In the genomic region with DNA sequence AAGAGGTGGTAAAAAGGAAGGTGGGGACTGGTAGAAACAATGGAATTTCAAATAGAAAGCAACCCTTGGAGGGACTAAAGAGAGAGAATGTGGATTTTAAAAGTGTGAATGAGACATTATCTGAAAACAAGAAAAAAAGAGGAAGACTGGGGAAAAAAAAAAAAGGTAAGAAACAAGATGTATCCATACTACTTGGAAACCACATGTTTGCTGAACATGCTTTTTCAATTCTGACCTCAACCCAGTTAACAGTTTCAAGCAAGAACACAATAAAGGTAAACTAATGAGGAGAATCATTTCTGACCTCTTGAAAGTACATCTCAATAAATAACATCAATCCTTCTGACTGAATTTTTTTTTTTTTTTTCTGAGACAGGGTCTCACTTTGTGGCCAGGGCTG, we compare ENCODE assay signal across 16 cellular contexts. TPM values are rescaled to one million over a fixed set of nuclear protein-coding genes. Genes with fewer than 3 reads are reported as not detected.
DNase-seq lines count a peak whose midpoint lies in the region; ATAC-seq, FAIRE-seq and TF ChIP-seq lines count a peak whose summit lies in the region.
"Had no signal": no experiment of that assay in that cellular context is flagged by ENCODE, and none has a peak within 500 bp of the region (broad histone marks: within the 10 kb centered on the region; RNA-seq: fewer than 3 reads in every experiment).

No MANE protein-coding gene starts in this region.

- no peaks in the 10 kb centered on the region for H3K27me3 Mint-ChIP-seq in activated naive CD4-positive, alpha-beta T cell treated with anti-CD3 and anti-CD28 coated beads, Interleukin-2, amount 10 ng/mL, durations not matched to agents 7 days and 5 days
- H3K27me3 Mint-ChIP-seq: memory B cell had no signal

- H3K9ac ChIP-seq in PC-3 (ENCODE audit: low read length) (no peak overlapping the region), GM12878 (ENCODE audit: control insufficient read depth, insufficient read depth, low read length) (no peak overlapping the region)

- H3K27ac ChIP-seq in PC-3 (ENCODE audit: low read length) (no peak overlapping the region), GM12878 (ENCODE audit: control insufficient read depth, insufficient read depth) (no peak overlapping the region; the same call in none of the 2 replicates), dorsolateral prefrontal cortex (no peak overlapping the region)
- H3K27ac ChIP-seq: psoas muscle had no signal

- in situ Hi-C loops in GM12878 (cut with MboI): no loop called here

- H4K20me1 ChIP-seq in PC-3 (ENCODE audit: low read length): peaks cover 31% of the 10 kb centered on the region; the same call in 1 of the 2 replicates
- H4K20me1 ChIP-seq in GM12878 (ENCODE audit: control insufficient read depth, insufficient read depth): no peaks in the 10 kb centered on the region; the same call in 1 of the 2 replicates

- H3K9me2 ChIP-seq in PC-3 (replicated peaks; ENCODE audit: low read length): no peaks in the 10 kb centered on the region

- no peak for TF ChIP-seq RAD21 in GM12878 (IDR thresholded peaks at IDR 0.05; ENCODE audit: insufficient read depth, low read depth, low read length)

- no TSS peak for BruUV-seq in PC-3 (replicated peaks; lab: Mats Ljungman, UMichigan)
- no TSS peak for BruUV-seq in GM12878 (replicated peaks; lab: Mats Ljungman, UMichigan)

- intact Hi-C loops in PC-3 (cut with micrococcal nuclease) (no loop called here), GM12878 (cut with micrococcal nuclease; ENCODE audit: unreplicated experiment) (loop anchor here (5.0 kb wide), 1 partner anchor 226 kb away; no protein-coding TSS in a partner anchor), dorsolateral prefrontal cortex (cut with DNase I) (no loop called here)

- H3K27me3 ChIP-seq in PC-3 (ENCODE audit: low read length) (no peaks in the 10 kb centered on the region), GM12878 (replicated peaks in 1 of 2; ENCODE audit: control insufficient read depth in 2 of 2, insufficient read depth in 2 of 2, low read length in 1 of 2) (no peaks in the 10 kb centered on the region), dorsolateral prefrontal cortex (no peaks in the 10 kb centered on the region)

- H3K79me2 ChIP-seq in PC-3 (ENCODE audit: low read length) (peaks cover 82% of the 10 kb centered on the region), GM12878 (ENCODE audit: control insufficient read depth, insufficient read depth, low read length) (peaks cover 68% of the 10 kb centered on the region)

- POLR2A ChIA-PET in PC-3 (lab: Charles Lee; ENCODE audit: unreplicated experiment): no interaction called here
- POLR2A ChIA-PET in GM12878 (lab: Charles Lee): interaction anchor here (0.7 kb wide), 3 partner anchors 11 to 259 kb away, joined by 3 to 4 read pairs (median 3); no protein-coding TSS in a partner anchor

- TF ChIP-seq EP300 in GM12878 (IDR thresholded peaks at IDR 0.05; ENCODE audit: borderline replicate concordance in 1 of 2, control insufficient read depth in 1 of 2, low read depth in 2 of 2, low read length in 2 of 2): no peak

- no peak overlapping the region for H2AFZ ChIP-seq in PC-3 (ENCODE audit: low read length)
- H2AFZ ChIP-seq in GM12878 (ENCODE audit: control insufficient read depth, low read depth, low read length): no peak overlapping the region

- H3K9me3 ChIP-seq in PC-3 (ENCODE audit: low read length) (no peaks in the 10 kb centered on the region), GM12878 (replicated peaks; ENCODE audit: control insufficient read depth, insufficient read depth, low read length) (no peaks in the 10 kb centered on the region)
- H3K9me3 ChIP-seq: psoas muscle had no signal

- CTCF ChIA-PET in activated naive CD4-positive, alpha-beta T cell treated with anti-CD3 and anti-CD28 coated beads, Interleukin-2, amount 10 ng/mL, durations not matched to agents 7 days and 5 days (lab: Charles Lee): interaction anchor here (1.1 to 1.3 kb wide), 2 partner anchors 11 to 336 kb away, joined by 3 to 4 read pairs; no protein-coding TSS in a partner anchor
- CTCF ChIA-PET in PC-3 (lab: Charles Lee): no interaction called here
- CTCF ChIA-PET in GM12878 (lab: Yijun Ruan, JAX): interaction anchor here (0.7 to 2.1 kb wide), 3 partner anchors 8 to 335 kb away, joined by 4 to 9 read pairs (median 6); no protein-coding TSS in a partner anchor

- no peaks in the 10 kb centered on the region for H3F3A ChIP-seq in PC-3 (ENCODE audit: low read length, unreplicated experiment)

- peak overlapping the region; percentile 50 for H3K27ac Mint-ChIP-seq in activated naive CD4-positive, alpha-beta T cell treated with anti-CD3 and anti-CD28 coated beads, Interleukin-2, amount 10 ng/mL, durations not matched to agents 7 days and 5 days
- H3K27ac Mint-ChIP-seq in stimulated activated effector memory CD8-positive, alpha-beta T cell treated with anti-CD3 and anti-CD28 coated beads, Interleukin-12 subunit alpha, Interleukin-12 subunit beta, amount 100 ng/mL, for 72 hours: peak overlapping the region; percentile 55
- H3K27ac Mint-ChIP-seq: H9, memory B cell had no signal

- no peaks in the 10 kb centered on the region for H3K9me3 Mint-ChIP-seq in activated naive CD4-positive, alpha-beta T cell treated with anti-CD3 and anti-CD28 coated beads, Interleukin-2, amount 10 ng/mL, durations not matched to agents 7 days and 5 days
- H3K9me3 Mint-ChIP-seq in stimulated activated effector memory CD8-positive, alpha-beta T cell treated with anti-CD3 and anti-CD28 coated beads, Interleukin-12 subunit alpha, Interleukin-12 subunit beta, amount 100 ng/mL, for 72 hours: no peaks in the 10 kb centered on the region
- H3K9me3 Mint-ChIP-seq: H9, memory B cell, WTC11 had no signal

- H3K4me2 ChIP-seq in PC-3 (ENCODE audit: low read length) (peak overlapping the region; percentile 98), GM12878 (ENCODE audit: control insufficient read depth, insufficient read depth) (peak overlapping the region; percentile 59)

- H3K4me3 Mint-ChIP-seq in activated naive CD4-positive, alpha-beta T cell treated with anti-CD3 and anti-CD28 coated beads, Interleukin-2, amount 10 ng/mL, durations not matched to agents 7 days and 5 days: peak overlapping the region; percentile 11
- peak overlapping the region; percentile 99 for H3K4me3 Mint-ChIP-seq in stimulated activated effector memory CD8-positive, alpha-beta T cell treated with anti-CD3 and anti-CD28 coated beads, Interleukin-12 subunit alpha, Interleukin-12 subunit beta, amount 100 ng/mL, for 72 hours
- H3K4me3 Mint-ChIP-seq: memory B cell had no signal

- H3K4me1 ChIP-seq in PC-3 (ENCODE audit: insufficient read depth, low read length) (peaks cover 30% of the 10 kb centered on the region), GM12878 (ENCODE audit: control insufficient read depth, insufficient read depth, low read length) (peaks cover 20% of the 10 kb centered on the region)

- no peak for DNase-seq in activated naive CD4-positive, alpha-beta T cell treated with anti-CD3 and anti-CD28 coated beads, Interleukin-2, amount 10 ng/mL, durations not matched to agents 7 days and 5 days
- DNase-seq in activated naive CD4-positive, alpha-beta T cell treated with anti-CD3 and anti-CD28 coated beads, Interleukin-2, amount 50 U/mL, for 16 hours: no peak
- no peak for DNase-seq in PC-3
- no peak for DNase-seq in GM12878 (ENCODE audit: low read depth, low spot score)
- no peak for DNase-seq in stimulated activated effector memory CD8-positive, alpha-beta T cell treated with anti-CD3 and anti-CD28 coated beads, Interleukin-12 subunit alpha, Interleukin-12 subunit beta, amount 100 ng/mL, for 72 hours (ENCODE audit: low spot score in 2 of 2)
- DNase-seq in dorsolateral prefrontal cortex: no peak
- DNase-seq in GM12892 (ENCODE audit: insufficient read length): no peak
- DNase-seq: H9, NCI-H526 treated with DMSO at 0.1 percent for 48 hours, psoas muscle, SIG-M5 had no signal

- H3K4me1 Mint-ChIP-seq in activated naive CD4-positive, alpha-beta T cell treated with anti-CD3 and anti-CD28 coated beads, Interleukin-2, amount 10 ng/mL, durations not matched to agents 7 days and 5 days: peaks cover 44% of the 10 kb centered on the region
- peaks cover 56% of the 10 kb centered on the region for H3K4me1 Mint-ChIP-seq in stimulated activated effector memory CD8-positive, alpha-beta T cell treated with anti-CD3 and anti-CD28 coated beads, Interleukin-12 subunit alpha, Interleukin-12 subunit beta, amount 100 ng/mL, for 72 hours

- SMC1A ChIA-PET in GM12878 (lab: Charles Lee; ENCODE audit: uncharacterized antibody, unreplicated experiment): interaction anchor here (0.7 to 4.6 kb wide), 7 partner anchors 10 to 341 kb away, joined by 3 to 16 read pairs (median 3); no protein-coding TSS in a partner anchor

- peaks cover 14% of the 10 kb centered on the region for H3K36me3 Mint-ChIP-seq in activated naive CD4-positive, alpha-beta T cell treated with anti-CD3 and anti-CD28 coated beads, Interleukin-2, amount 10 ng/mL, durations not matched to agents 7 days and 5 days
- H3K36me3 Mint-ChIP-seq in stimulated activated effector memory CD8-positive, alpha-beta T cell treated with anti-CD3 and anti-CD28 coated beads, Interleukin-12 subunit alpha, Interleukin-12 subunit beta, amount 100 ng/mL, for 72 hours: peaks cover 32% of the 10 kb centered on the region

- RAD21 ChIA-PET in GM12878 (lab: Charles Lee; ENCODE audit: unreplicated experiment): no interaction called here

- TF ChIP-seq POLR2A in GM12878 (IDR thresholded peaks at IDR 0.05; ENCODE audit: low read depth, low read length) (no peak), GM12892 (IDR thresholded peaks at IDR 0.05; ENCODE audit: low read depth, low read length) (no peak)

- no peak for TF ChIP-seq CTCF in PC-3 (conservative IDR thresholded peaks at IDR 0.05; ENCODE audit: low read depth, low read length)
- TF ChIP-seq CTCF in GM12878 (IDR thresholded peaks at IDR 0.05 in 2 of 3, conservative IDR thresholded peaks at IDR 0.05 in 1 of 3; ENCODE audit: control insufficient read depth in 2 of 3, extremely low read depth in 1 of 3, insufficient read depth in 1 of 3, low read depth in 3 of 3, low read length in 3 of 3): no peak
- no peak for TF ChIP-seq CTCF in dorsolateral prefrontal cortex (IDR thresholded peaks at IDR 0.05 in 54 of 56, conservative IDR thresholded peaks at IDR 0.05 in 2 of 56; ENCODE audit: low read depth in 1 of 56, partially characterized antibody in 56 of 56)

- H3K36me3 ChIP-seq in PC-3 (ENCODE audit: low read depth, low read length) (peaks cover 3% of the 10 kb centered on the region), GM12878 (ENCODE audit: control insufficient read depth in 2 of 2, insufficient read depth in 2 of 2, low read length in 1 of 2) (peaks cover 2 to 9% of the 10 kb centered on the region in 2 experiments)

- ATAC-seq in PC-3: no peak
- ATAC-seq in GM12878: no peak
- no peak for ATAC-seq in stimulated activated effector memory CD8-positive, alpha-beta T cell treated with anti-CD3 and anti-CD28 coated beads, Interleukin-12 subunit alpha, Interleukin-12 subunit beta, amount 100 ng/mL, for 72 hours
- no peak for ATAC-seq in HG02571 (IDR thresholded peaks at IDR 0.05; ENCODE audit: unreplicated experiment)
- ATAC-seq: WTC11 had no signal

- FAIRE-seq in GM12878 (lab: Jason Lieb, UNC): no peak
- no peak for FAIRE-seq in GM12892 (lab: Jason Lieb, UNC)

- H3K4me3 ChIP-seq in PC-3 (ENCODE audit: low read length) (peak overlapping the region; percentile 97; the same call in 1 of the 2 replicates), GM12878 (peak overlapping the region; percentile 95; the same call in 1 of the 2 replicates), dorsolateral prefrontal cortex (no peak overlapping the region)

RNA-seq across cellular contexts. Expression of a gene that starts 2.6 kb away (rescaled TPM):
- total RNA-seq in PC-3 (2014; rRNA removed): 32.9 and 36.3 TPM in 2 replicates
- 36.8 and 37.9 TPM in 2 replicates for total RNA-seq in GM12878 (2013; cell fraction: nucleolus; rRNA removed)
- 32.4 and 36.7 TPM in 2 replicates for total RNA-seq in GM12878 (2014; rRNA removed)
- total RNA-seq in GM12878 (2014; rRNA removed; fragmentation: Illumina TruSeq; extraction: Trizol): 50.4 and 50.7 TPM in 2 replicates
- 47.8 and 48.0 TPM in 2 replicates for total RNA-seq in GM12878 (2021)
- polyA plus RNA-seq in GM12878 (2011; ENCODE audit: low read depth): 21.5 TPM
- 51.6 and 62.5 TPM in 2 replicates for polyA plus RNA-seq in GM12878 (2011; rRNA removed)
- polyA plus RNA-seq in GM12878 (2011; cell fraction: cytosol; rRNA removed): 28.6 and 31.6 TPM in 2 replicates
- polyA plus RNA-seq in GM12878 (2011; cell fraction: nucleus; rRNA removed): 24.1 and 25.7 TPM in 2 replicates
- polyA plus RNA-seq in GM12878 (2012): 27.3 and 29.6 TPM in 2 replicates
- polyA plus RNA-seq in GM12878 (2014; fragmentation: Illumina TruSeq; extraction: Trizol): 90.1 and 108 TPM in 2 replicates
- polyA plus RNA-seq in GM12878 (2014; fragmentation: Nextera tagmentation; extraction: Ambion mirVana): 100 to 1,000 TPM; 107 to 127 TPM
- 48.2 and 57.4 TPM in 2 replicates for polyA plus RNA-seq in GM12878 (2014; rRNA removed)
- polyA plus RNA-seq in GM12878 (2016; fragmentation: Nextera tagmentation; extraction: Ambion mirVana): 100 to 1,000 TPM; 113 to 119 TPM
- polyA minus RNA-seq in GM12878 (2011; rRNA and poly(A)+ RNA removed): 28.7 and 38.5 TPM in 2 replicates
- polyA minus RNA-seq in GM12878 (2011; cell fraction: cytosol; rRNA and poly(A)+ RNA removed): 10.4 and 14.9 TPM in 2 replicates
- polyA minus RNA-seq in GM12878 (2011; cell fraction: nucleus; rRNA and poly(A)+ RNA removed): 14.5 and 22.7 TPM in 2 replicates
- total RNA-seq in dorsolateral prefrontal cortex: 10 to 100 TPM; 13.2 to 41.5 (median 27.8) TPM
- 54.8 TPM for polyA plus RNA-seq in GM12892 (2012; ENCODE audit: missing spikeins)

RNA-seq across cellular contexts. Expression of a gene that starts 18.2 kb away (rescaled TPM):
- not detected in 2 replicates for total RNA-seq in PC-3 (2014; rRNA removed)
- not detected in 2 replicates for total RNA-seq in GM12878 (2013; cell fraction: nucleolus; rRNA removed)
- not detected in 2 replicates for total RNA-seq in GM12878 (2014; rRNA removed)
- not detected in 2 replicates for total RNA-seq in GM12878 (2014; rRNA removed; fragmentation: Illumina TruSeq; extraction: Trizol)
- total RNA-seq in GM12878 (2021): not detected in 2 replicates
- polyA plus RNA-seq in GM12878 (2011; ENCODE audit: low read depth): not detected
- not detected in 2 replicates for polyA plus RNA-seq in GM12878 (2011; rRNA removed)
- not detected in 2 replicates for polyA plus RNA-seq in GM12878 (2011; cell fraction: cytosol; rRNA removed)
- not detected in 2 replicates for polyA plus RNA-seq in GM12878 (2011; cell fraction: nucleus; rRNA removed)
- polyA plus RNA-seq in GM12878 (2012): not detected in 2 replicates
- polyA plus RNA-seq in GM12878 (2014; fragmentation: Illumina TruSeq; extraction: Trizol): not detected in 2 replicates
- polyA plus RNA-seq in GM12878 (2014; fragmentation: Nextera tagmentation; extraction: Ambion mirVana): not detected
- not detected in 2 replicates for polyA plus RNA-seq in GM12878 (2014; rRNA removed)
- not detected for polyA plus RNA-seq in GM12878 (2016; fragmentation: Nextera tagmentation; extraction: Ambion mirVana)
- polyA minus RNA-seq in GM12878 (2011; rRNA and poly(A)+ RNA removed): not detected in 2 replicates
- polyA minus RNA-seq in GM12878 (2011; cell fraction: cytosol; rRNA and poly(A)+ RNA removed): not detected in 2 replicates
- polyA minus RNA-seq in GM12878 (2011; cell fraction: nucleus; rRNA and poly(A)+ RNA removed): not detected in 2 replicates
- 1 to 10 TPM in 32 of 120 experiments, under 1 TPM in 59, not detected in 29; 0.44 to 3.4 (median 0.85) TPM for total RNA-seq in dorsolateral prefrontal cortex
- polyA plus RNA-seq in GM12892 (2012; ENCODE audit: missing spikeins): not detected
- total RNA-seq: fibroblast of lung, H9, HT1080, psoas muscle had no signal
- polyA plus RNA-seq: fibroblast of lung, psoas muscle had no signal

Comparison
In these comparisons a context has a peak if more than half of its experiments do, and no peak if none do; other contexts are left out.
1. H3K4me3 ChIP-seq: peak in PC-3 (single experiment) and GM12878 (single experiment); none in dorsolateral prefrontal cortex (0 of 59).